28 cellular contexts compared by ENCODE assay signal in genomic region chr3:14909250-14909649, GRCh38.
"Had no signal": no experiment of that assay in that cellular context is flagged by ENCODE, and none has a peak within 500 bp of the region (broad histone marks: within the 10 kb centered on the region; RNA-seq: fewer than 3 reads in every experiment).

No MANE protein-coding gene starts in this region.

- H3K36me3 Mint-ChIP-seq: natural killer cell; neural progenitor cell; stimulated activated memory B cell treated with anti-CD40 and anti-IgM and Interleukin-4, amounts not matched to agents 10 μg/mL and 1 μg/mL and 100 μg/mL, for 72 hours; type B pancreatic cell had no signal

- H3K9me3 Mint-ChIP-seq: natural killer cell had no signal

- ATAC-seq: natural killer cell; psoas muscle; right cardiac atrium; right lobe of liver; stimulated activated memory B cell treated with anti-CD40 and anti-IgM and Interleukin-4, amounts not matched to agents 10 μg/mL and 1 μg/mL and 100 μg/mL, for 72 hours; stimulated activated naive CD8-positive, alpha-beta T cell treated with anti-CD3 and anti-CD28 coated beads, Interleukin-15, amount 100 ng/mL, for 72 hours; stimulated activated naive CD8-positive, alpha-beta T cell treated with anti-CD3 and anti-CD28 coated beads, Interleukin-15, Interleukin-2, amounts not matched to agents 100 U/mL and 50 U/mL, for 24 hours; upper lobe of right lung had no signal

- H3K4me1 Mint-ChIP-seq: natural killer cell; neural progenitor cell; stimulated activated memory B cell treated with anti-CD40 and anti-IgM and Interleukin-4, amounts not matched to agents 10 μg/mL and 1 μg/mL and 100 μg/mL, for 72 hours; stimulated activated naive CD8-positive, alpha-beta T cell treated with anti-CD3 and anti-CD28 coated beads, Interleukin-15, amount 100 ng/mL, for 72 hours had no signal

- H3K27ac Mint-ChIP-seq: natural killer cell; nephron; neural progenitor cell; progenitor cell of endocrine pancreas; stimulated activated memory B cell treated with anti-CD40 and anti-IgM and Interleukin-4, amounts not matched to agents 10 μg/mL and 1 μg/mL and 100 μg/mL, for 72 hours; stimulated activated naive CD8-positive, alpha-beta T cell treated with anti-CD3 and anti-CD28 coated beads, Interleukin-15, amount 100 ng/mL, for 72 hours; type B pancreatic cell had no signal

- DNase-seq: natural killer cell; occipital lobe; ovary; psoas muscle; right cardiac atrium; right lobe of liver; sigmoid colon; small intestine; spleen; stimulated activated CD4-positive, alpha-beta T cell treated with anti-CD3 and anti-CD28 coated beads, Interleukin-12 subunit alpha, Interleukin-12 subunit beta, amount 100 ng/mL, for 4 hours; stimulated activated CD4-positive, alpha-beta T cell treated with anti-CD3 and anti-CD28 coated beads, Interleukin-1b, Interleukin-23, amount 100 ng/mL, for 48 hours; stimulated activated CD4-positive, alpha-beta T cell treated with anti-CD3 and anti-CD28 coated beads, Interleukin-4, amount 100 ng/mL, for 1 hour; stimulated activated CD4-positive, alpha-beta T cell treated with anti-CD3 and anti-CD28 coated beads, Interleukin-4, amount 100 ng/mL, for 4 hours; stimulated activated CD8-positive, alpha-beta memory T cell treated with anti-CD3 and anti-CD28 coated beads, Interleukin-4, amount 100 ng/mL, for 48 hours; stimulated activated naive CD4-positive, alpha-beta T cell; stimulated activated naive CD8-positive, alpha-beta T cell treated with anti-CD3 and anti-CD28 coated beads, Interleukin-15, amount 100 ng/mL, for 72 hours; stimulated activated naive CD8-positive, alpha-beta T cell treated with anti-CD3 and anti-CD28 coated beads, Interleukin-15, Interleukin-2, amounts not matched to agents 100 U/mL and 50 U/mL, for 24 hours; substantia nigra; testis; tibial artery; transverse colon; upper lobe of right lung; uterus had no signal

- H3K4me3 Mint-ChIP-seq: natural killer cell; nephron; neural progenitor cell; stimulated activated memory B cell treated with anti-CD40 and anti-IgM and Interleukin-4, amounts not matched to agents 10 μg/mL and 1 μg/mL and 100 μg/mL, for 72 hours; stimulated activated naive CD8-positive, alpha-beta T cell treated with anti-CD3 and anti-CD28 coated beads, Interleukin-15, amount 100 ng/mL, for 72 hours; type B pancreatic cell had no signal
